Comparison of ENCODE assay signal across 15 cellular contexts in genomic region chr6:14742680-14743079, GRCh38.
DNase-seq lines count a peak whose midpoint lies in the region; ATAC-seq and TF ChIP-seq lines count a peak whose summit lies in the region.
"Had no signal": no experiment of that assay in that cellular context is flagged by ENCODE, and none has a peak within 500 bp of the region (broad histone marks: within the 10 kb centered on the region; RNA-seq: fewer than 3 reads in every experiment).

No MANE protein-coding gene starts in this region.

- H3K9ac ChIP-seq in adipocyte (ENCODE audit: low read length): peak overlapping the region; percentile 78

- H3K36me3 ChIP-seq in ACC112 (ENCODE audit: insufficient read depth, low read length): no peaks in the 10 kb centered on the region
- H3K36me3 ChIP-seq in adipocyte (ENCODE audit: control insufficient read depth, insufficient read depth, low read length, severe bottlenecking): no peaks in the 10 kb centered on the region
- H3K36me3 ChIP-seq in osteoblast (ENCODE audit: insufficient read depth, low read length): no peaks in the 10 kb centered on the region
- H3K36me3 ChIP-seq: BE2C had no signal

- POLR2A ChIA-PET in naive thymus-derived CD8-positive, alpha-beta T cell (lab: Charles Lee): no interaction called here

- no peaks in the 10 kb centered on the region for H3K9me3 ChIP-seq in adipocyte (ENCODE audit: control insufficient read depth, low read length)
- H3K9me3 ChIP-seq in osteoblast (ENCODE audit: low read depth, low read length): no peaks in the 10 kb centered on the region
- H3K9me3 ChIP-seq: BE2C had no signal

- TF ChIP-seq CTCF in HFFc6 (IDR thresholded peaks at IDR 0.05) (no peak), osteoblast (IDR thresholded peaks at IDR 0.05; ENCODE audit: extremely low read depth, low read depth, low read length) (no peak)

- H3K4me1 Mint-ChIP-seq in HFFc6 (ENCODE audit: low read depth): peaks cover 54% of the 10 kb centered on the region
- H3K4me1 Mint-ChIP-seq in naive thymus-derived CD8-positive, alpha-beta T cell: peaks cover 5 to 36% (median 24%) of the 10 kb centered on the region in 4 donors

- H2AFZ ChIP-seq in ACC112 (ENCODE audit: low read length, unreplicated experiment): no peak overlapping the region
- no peak overlapping the region for H2AFZ ChIP-seq in osteoblast (ENCODE audit: low read length)

- H3K4me3 ChIP-seq in ACC112 (ENCODE audit: low read depth, low read length): peak overlapping the region; percentile 41
- peak overlapping the region; percentile 50 for H3K4me3 ChIP-seq in adipocyte (ENCODE audit: low read length)
- H3K4me3 ChIP-seq in osteoblast (ENCODE audit: insufficient read depth, low read length): no peak overlapping the region
- H3K4me3 ChIP-seq: coronary artery had no signal

- H3K27ac Mint-ChIP-seq in HFFc6: peak overlapping the region; percentile 99
- no peak overlapping the region for H3K27ac Mint-ChIP-seq in naive thymus-derived CD8-positive, alpha-beta T cell
- H3K27ac Mint-ChIP-seq: progenitor cell of endocrine pancreas had no signal

- ATAC-seq in naive thymus-derived CD8-positive, alpha-beta T cell: no peak

- H3K27me3 Mint-ChIP-seq in HFFc6 (ENCODE audit: insufficient read depth): no peaks in the 10 kb centered on the region
- peaks cover 0 to 16% (median 0%) of the 10 kb centered on the region in 5 donors for H3K27me3 Mint-ChIP-seq in naive thymus-derived CD8-positive, alpha-beta T cell
- H3K27me3 Mint-ChIP-seq: progenitor cell of endocrine pancreas had no signal

- H3K9me3 Mint-ChIP-seq in HFFc6: no peaks in the 10 kb centered on the region; the same call in 1 of the 2 replicates
- H3K9me3 Mint-ChIP-seq in naive thymus-derived CD8-positive, alpha-beta T cell: peaks cover 0 to 14% (median 6%) of the 10 kb centered on the region in 9 donors

- H3K27ac ChIP-seq in ACC112 (ENCODE audit: low read depth, low read length) (peak overlapping the region; percentile 99), osteoblast (ENCODE audit: low read depth, low read length) (peak overlapping the region; percentile 99), caudate nucleus (ENCODE audit: low read depth, low read length) (no peak overlapping the region)

- peaks cover 33% of the 10 kb centered on the region for H3K36me3 Mint-ChIP-seq in HFFc6 (ENCODE audit: low read depth)
- peaks cover 0 to 7% (median 0%) of the 10 kb centered on the region in 3 donors for H3K36me3 Mint-ChIP-seq in naive thymus-derived CD8-positive, alpha-beta T cell

- H3K79me2 ChIP-seq in ACC112 (ENCODE audit: control insufficient read depth, insufficient read depth, low read length, unreplicated experiment) (no peaks in the 10 kb centered on the region), osteoblast (ENCODE audit: insufficient read depth, low read length) (no peaks in the 10 kb centered on the region)

- no peaks in the 10 kb centered on the region for H4K20me1 ChIP-seq in osteoblast (ENCODE audit: insufficient read depth, low read length)

- H3K4me1 ChIP-seq in ACC112 (ENCODE audit: control insufficient read depth, insufficient read depth, low read length, unreplicated experiment) (peaks cover 30% of the 10 kb centered on the region), adipocyte (ENCODE audit: control insufficient read depth, insufficient read depth, low read length) (peaks cover 21% of the 10 kb centered on the region), osteoblast (ENCODE audit: insufficient read depth, low read length) (peaks cover 21% of the 10 kb centered on the region)

- H3K4me3 Mint-ChIP-seq in HFFc6: peak overlapping the region; percentile 74
- H3K4me3 Mint-ChIP-seq in naive thymus-derived CD8-positive, alpha-beta T cell: no peak overlapping the region

- H3K4me2 ChIP-seq in osteoblast (ENCODE audit: insufficient read depth, low read length): peak overlapping the region; percentile 61

- H3K27me3 ChIP-seq in ACC112 (ENCODE audit: insufficient read depth, low read length) (no peaks in the 10 kb centered on the region), adipocyte (replicated peaks; ENCODE audit: control insufficient read depth, insufficient read depth, low read length) (no peaks in the 10 kb centered on the region), osteoblast (ENCODE audit: insufficient read depth, low read length) (no peaks in the 10 kb centered on the region)
- H3K27me3 ChIP-seq: BE2C had no signal

- DNase-seq in HFFc6: no peak
- DNase-seq in adipocyte (ENCODE audit: low read depth): no peak
- no peak for DNase-seq in osteoblast (ENCODE audit: insufficient read length, low spot score, missing footprints)
- no peak for DNase-seq in naive thymus-derived CD8-positive, alpha-beta T cell
- DNase-seq in dermis blood vessel endothelial cell: no peak
- no peak for DNase-seq in caudate nucleus (lab: John Stamatoyannopoulos, UW)
- DNase-seq: activated T-cell treated with anti-CD3 and anti-CD28 coated beads, Interleukin-2, amount 50 U/mL, for 4 hours; BE2C; Kasumi-1; left ventricle myocardium superior; NCI-H1417; Right ventricle myocardium superior had no signal
